Comparison of ENCODE assay signal across 15 cellular contexts in genomic region chr11:79896258-79896657, GRCh38.
DNase-seq lines count a peak whose midpoint lies in the region; ATAC-seq lines count a peak whose summit lies in the region.
"Had no signal": no experiment of that assay in that cellular context is flagged by ENCODE, and none has a peak within 500 bp of the region (broad histone marks: within the 10 kb centered on the region; RNA-seq: fewer than 3 reads in every experiment).

No MANE protein-coding gene starts in this region.

- no peak overlapping the region for H3K4me3 ChIP-seq in mesenchymal stem cell (ENCODE audit: insufficient read depth in 1 of 2, low read depth in 1 of 2, low read length in 2 of 2)
- H3K4me3 ChIP-seq: A549, GM12878, GM23338 had no signal

- H3K14ac ChIP-seq in mesenchymal stem cell (ENCODE audit: low read length in 2 of 2), result no peak overlapping the region

- no peak overlapping the region for H3K27ac ChIP-seq in epithelial cell of prostate
- peak overlapping the region; percentile 43 for H3K27ac ChIP-seq in mesenchymal stem cell (ENCODE audit: low read length, poor library complexity, severe bottlenecking)
- H3K27ac ChIP-seq: A549, C4-2B had no signal

- no peaks in the 10 kb centered on the region for H3K79me1 ChIP-seq in mesenchymal stem cell (replicated peaks; ENCODE audit: low read length, poor library complexity, severe bottlenecking)

- no peak overlapping the region for H4K91ac ChIP-seq in mesenchymal stem cell (ENCODE audit: low read length)

- DNase-seq in M059J (ENCODE audit: low read depth) (peak; percentile 38), amniotic epithelial cell (ENCODE audit: low read depth) (peak; percentile 2), epithelial cell of prostate (ENCODE audit: low read depth, low spot score) (peak; percentile 22), mesenchymal stem cell (peak; percentile 4), SK-N-DZ (ENCODE audit: low spot score) (no peak), cortex of kidney (lab: John Stamatoyannopoulos, UW) (no peak)
- DNase-seq: BE2C; CD4-positive, alpha-beta memory T cell; DMS79; H7 had no signal

- no peak overlapping the region for H3K4me2 ChIP-seq in mesenchymal stem cell (ENCODE audit: low read length, poor library complexity, severe bottlenecking)
- H3K4me2 ChIP-seq: A549, GM23338 had no signal

- H2BK120ac ChIP-seq in mesenchymal stem cell (ENCODE audit: low read depth, low read length), result no peak overlapping the region

- no peaks in the 10 kb centered on the region for H3K27me3 ChIP-seq in mesenchymal stem cell (ENCODE audit: control insufficient read depth in 1 of 2, insufficient read depth in 1 of 2, low read length in 2 of 2)
- H3K27me3 ChIP-seq: BE2C had no signal

- H3K36me3 ChIP-seq in mesenchymal stem cell (ENCODE audit: control insufficient read depth in 1 of 2, insufficient read depth in 2 of 2, low read depth in 1 of 2, low read length in 2 of 2), result no peaks in the 10 kb centered on the region
- H3K36me3 ChIP-seq: BE2C had no signal

- no peak overlapping the region for H3K9ac ChIP-seq in mesenchymal stem cell (ENCODE audit: low read length)

- no peak overlapping the region for H2BK12ac ChIP-seq in mesenchymal stem cell (ENCODE audit: low read length in 2 of 2)

- H3K23ac ChIP-seq in mesenchymal stem cell (ENCODE audit: low read length in 2 of 2), result no peak overlapping the region

- no peak overlapping the region for H4K8ac ChIP-seq in mesenchymal stem cell (ENCODE audit: low read length)

- H2AK5ac ChIP-seq in mesenchymal stem cell (ENCODE audit: low read length, severe bottlenecking), result no peak overlapping the region

- no peaks in the 10 kb centered on the region for H3K4me1 ChIP-seq in mesenchymal stem cell (ENCODE audit: control insufficient read depth, insufficient read depth, low read depth, low read length)
- H3K4me1 ChIP-seq: A549, BE2C had no signal

- H3K18ac ChIP-seq in mesenchymal stem cell (ENCODE audit: low read depth in 1 of 2, low read length in 2 of 2), result no peak overlapping the region

- no peak overlapping the region for H2BK5ac ChIP-seq in mesenchymal stem cell (ENCODE audit: low read depth, low read length, poor library complexity, severe bottlenecking)

- no peaks in the 10 kb centered on the region for H3K9me3 ChIP-seq in mesenchymal stem cell (ENCODE audit: control insufficient read depth, low read length)
- H3K9me3 ChIP-seq: A549, BE2C had no signal

- H2AFZ ChIP-seq in mesenchymal stem cell (ENCODE audit: low read depth, low read length), result no peak overlapping the region
- H2AFZ ChIP-seq: GM23338 had no signal

- ATAC-seq in GM19324 (IDR thresholded peaks at IDR 0.05; ENCODE audit: low FRiP score, unreplicated experiment), result no peak
- ATAC-seq: A549, GM12878, GM23338 had no signal

- H3K4ac ChIP-seq in mesenchymal stem cell (ENCODE audit: low read depth in 1 of 2, low read length in 2 of 2), result no peak overlapping the region

- no peak overlapping the region for H2BK15ac ChIP-seq in mesenchymal stem cell (ENCODE audit: low read depth, poor library complexity, severe bottlenecking)

Comparison
In these comparisons a context has a peak if more than half of its experiments do, and no peak if none do; other contexts are left out.
1. DNase-seq: peak in M059J (single experiment), amniotic epithelial cell (single experiment), epithelial cell of prostate (single experiment) and mesenchymal stem cell (single experiment); none in SK-N-DZ (single experiment) and cortex of kidney (single experiment).